In genomic region chr17:70658324-70658723, GRCh38 we compare ENCODE assay signal across 24 cellular contexts.
"Had no signal": no experiment of that assay in that cellular context is flagged by ENCODE, and none has a peak within 500 bp of the region (broad histone marks: within the 10 kb centered on the region; RNA-seq: fewer than 3 reads in every experiment).

No MANE protein-coding gene starts in this region.

- H3K4me1 Mint-ChIP-seq: immature natural killer cell, natural killer cell had no signal

- H3K36me3 Mint-ChIP-seq: immature natural killer cell, natural killer cell had no signal

- H3K9me3 ChIP-seq: esophagus squamous epithelium, gastroesophageal sphincter, psoas muscle, right atrium auricular region, sigmoid colon, stomach, thoracic aorta, transverse colon had no signal

- DNase-seq: central memory CD4-positive, alpha-beta T cell; dorsolateral prefrontal cortex; effector CD8-positive, alpha-beta T cell; esophagus squamous epithelium; foreskin fibroblast; glutamatergic neuron; immature natural killer cell; kidney; left colon; mammary epithelial cell; natural killer cell; psoas muscle; sigmoid colon; stimulated activated CD4-positive, alpha-beta T cell treated with anti-CD3 and anti-CD28 coated beads, Interleukin-2, amount 100 ng/mL, for 24 hours; stimulated activated naive CD4-positive, alpha-beta T cell; stomach; substantia nigra; transverse colon had no signal

- H3K36me3 ChIP-seq: esophagus squamous epithelium, gastroesophageal sphincter, right atrium auricular region, sigmoid colon, stomach, thoracic aorta, transverse colon had no signal

- H3K27ac ChIP-seq: coronary artery, dorsolateral prefrontal cortex, esophagus squamous epithelium, gastroesophageal sphincter, parathyroid adenoma, psoas muscle, right atrium auricular region, sigmoid colon, skin epidermis, stomach, thoracic aorta, transverse colon had no signal

- H3K27ac Mint-ChIP-seq: immature natural killer cell, natural killer cell had no signal

- H3K4me3 Mint-ChIP-seq: immature natural killer cell, natural killer cell had no signal

- H3K9ac ChIP-seq: parathyroid adenoma had no signal

- H3K4me3 ChIP-seq: coronary artery, dorsolateral prefrontal cortex, esophagus squamous epithelium, gastroesophageal sphincter, psoas muscle, right atrium auricular region, sigmoid colon, skin epidermis, stomach, thoracic aorta, transverse colon had no signal

- H3K4me1 ChIP-seq: esophagus squamous epithelium, gastroesophageal sphincter, parathyroid adenoma, psoas muscle, right atrium auricular region, stomach had no signal

- H3K27me3 ChIP-seq: dorsolateral prefrontal cortex, esophagus squamous epithelium, gastroesophageal sphincter, right atrium auricular region, sigmoid colon, stomach, transverse colon had no signal

- H2AFZ ChIP-seq: parathyroid adenoma had no signal
